ENCODE assay signal across 2 cellular contexts in the genomic region with DNA sequence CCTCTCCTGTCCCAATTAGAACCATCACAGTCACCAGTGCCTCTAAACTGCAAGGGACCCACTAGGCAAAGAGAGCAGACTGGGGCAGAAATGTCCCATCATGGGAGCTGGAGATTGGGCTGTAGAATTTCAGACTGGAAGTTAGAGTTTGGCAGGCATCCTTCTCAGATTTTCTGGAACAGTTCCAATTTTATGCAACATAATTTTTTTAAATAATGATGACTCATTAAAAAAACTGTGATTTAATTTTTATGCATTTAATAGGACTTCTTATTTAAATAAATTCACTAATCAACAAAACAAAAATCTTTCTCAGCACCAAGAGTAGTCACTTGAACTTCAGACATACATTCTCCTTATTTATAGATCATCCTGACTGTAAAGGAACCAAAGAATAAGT.
A peak's percentile ranks its signal among the peaks of the same experiment; 100 is the strongest.
TF ChIP-seq lines count a peak whose summit lies in the region.

No MANE protein-coding gene starts in this region.

TF ChIP-seq in IMR-90, 13 proteins besides CTCF, POLR2A, EP300 and RAD21 (continued from another document):
- TF ChIP-seq MAFK (IDR thresholded peaks at IDR 0.05; ENCODE audit: low read depth, low read length) (peak; percentile 92), RCOR1 (IDR thresholded peaks at IDR 0.05; ENCODE audit: insufficient replicate concordance, low read length) (no peak)

TF ChIP-seq in endothelial cell of umbilical vein, 7 proteins besides CTCF, POLR2A, EP300 and RAD21:
- peak; percentile 35 for TF ChIP-seq FOS (IDR thresholded peaks at IDR 0.05; ENCODE audit: borderline replicate concordance, insufficient read depth, low read length)
- TF ChIP-seq GATA2 (IDR thresholded peaks at IDR 0.05; ENCODE audit: insufficient read depth, insufficient read length, low read depth, low read length) = no peak
- no peak for TF ChIP-seq POLR2AphosphoS5 (IDR thresholded peaks at IDR 0.05; ENCODE audit: insufficient read depth, low read depth, low read length)
- TF ChIP-seq JUN (IDR thresholded peaks at IDR 0.05; ENCODE audit: borderline replicate concordance, insufficient read depth, insufficient read length, low read depth) = no peak
- no peak for TF ChIP-seq MYC (IDR thresholded peaks at IDR 0.05; ENCODE audit: low read depth, low read length)
